19 cellular contexts compared by ENCODE assay signal in genomic region chr15:68440136-68440535, GRCh38. TPM values are rescaled to one million over a fixed set of nuclear protein-coding genes. Genes with fewer than 3 reads are reported as not detected.
DNase-seq lines count a peak whose midpoint lies in the region; ATAC-seq and TF ChIP-seq lines count a peak whose summit lies in the region.
"Had no signal": no experiment of that assay in that cellular context is flagged by ENCODE, and none has a peak within 500 bp of the region (broad histone marks: within the 10 kb centered on the region; RNA-seq: fewer than 3 reads in every experiment).

No MANE protein-coding gene starts in this region.

- 85 to 100% methylated on average over 1 of the region's 1 CpG for WGBS in GM23248 (ENCODE audit: low coverage in 1 of 2, low lambda C conversion rate in 2 of 2, missing lambda C conversion rate in 2 of 2), 2 experiments
- whole genome bisulfite sequencing in IMR-90 (ENCODE audit: extremely low coverage in 2 of 2, insufficient read length in 1 of 2), 2 experiments, result 80% methylated on average over 1 of the region's 1 CpG; no CpG with 5 or more reads in 1 of the 2 experiments
- WGBS in esophagus muscularis mucosa, result 100% methylated on average over 1 of the region's 1 CpG

- peaks cover 22% of the 10 kb centered on the region for H3K9me1 ChIP-seq in IMR-90 (ENCODE audit: insufficient read depth, low read length)

- H3K9me3 Mint-ChIP-seq in stimulated activated naive CD8-positive, alpha-beta T cell treated with anti-CD3 and anti-CD28 coated beads, Interleukin-15, amount 100 ng/mL, for 72 hours, result no peaks in the 10 kb centered on the region
- H3K9me3 Mint-ChIP-seq: CD8-positive, alpha-beta T cell had no signal

- peak overlapping the region; percentile 49; the same call in 1 of the 2 replicates for H2AK5ac ChIP-seq in IMR-90 (ENCODE audit: low read depth, low read length)

- H3K4me1 Mint-ChIP-seq in stimulated activated naive CD8-positive, alpha-beta T cell treated with anti-CD3 and anti-CD28 coated beads, Interleukin-15, amount 100 ng/mL, for 72 hours, result no peaks in the 10 kb centered on the region

- H3K18ac ChIP-seq in IMR-90 (ENCODE audit: low read depth, low read length), result no peak overlapping the region; the same call in 1 of the 2 replicates

- no peaks in the 10 kb centered on the region for H3K79me1 ChIP-seq in IMR-90 (ENCODE audit: low read depth in 1 of 2, low read length in 2 of 2)

- TF ChIP-seq RAD21 in IMR-90 (IDR thresholded peaks at IDR 0.05; ENCODE audit: low read length), result no peak

- no peaks in the 10 kb centered on the region for H4K20me1 ChIP-seq in GM23248 (ENCODE audit: insufficient read depth)
- H4K20me1 ChIP-seq in IMR-90 (ENCODE audit: insufficient read depth, low read length), result no peaks in the 10 kb centered on the region
- H4K20me1 ChIP-seq: BLaER1 had no signal

- H3K4ac ChIP-seq in IMR-90 (ENCODE audit: low read depth, low read length), result peak overlapping the region; percentile 85

- H3K27ac Mint-ChIP-seq in stimulated activated naive CD8-positive, alpha-beta T cell treated with anti-CD3 and anti-CD28 coated beads, Interleukin-15, amount 100 ng/mL, for 72 hours, result no peak overlapping the region
- H3K27ac Mint-ChIP-seq: CD8-positive, alpha-beta T cell had no signal

- H3K27me3 ChIP-seq in GM23248 (replicated peaks; ENCODE audit: insufficient read depth) (no peaks in the 10 kb centered on the region), IMR-90 (ENCODE audit: control insufficient read depth, insufficient read depth, low read length) (peaks cover 24% of the 10 kb centered on the region), esophagus muscularis mucosa (peaks cover 0 to 42% (median 0%) of the 10 kb centered on the region in 4 donors)
- H3K27me3 ChIP-seq: BLaER1 had no signal

- H2AK9ac ChIP-seq in IMR-90 (replicated peaks; ENCODE audit: low read depth, low read length, poor library complexity), result no peak overlapping the region

- 0 out of 2 replicates have a peak overlapping the region, but pooled peaks have one; percentile 24 for H3K23ac ChIP-seq in IMR-90 (ENCODE audit: low read depth, low read length)

- H3F3A ChIP-seq in GM23248 (ENCODE audit: insufficient read depth), result peaks cover 19% of the 10 kb centered on the region

- H4K91ac ChIP-seq in IMR-90 (ENCODE audit: insufficient read depth, low read depth, low read length), result no peak overlapping the region; the same call in 1 of the 2 replicates

- H3K9ac ChIP-seq in GM23248 (no peak overlapping the region), IMR-90 (ENCODE audit: low read depth, low read length) (no peak overlapping the region)
- H3K9ac ChIP-seq: BLaER1 had no signal

- no peaks in the 10 kb centered on the region for H3K9me3 ChIP-seq in GM23248 (ENCODE audit: low read depth)
- H3K9me3 ChIP-seq in IMR-90 (ENCODE audit: control insufficient read depth, insufficient read depth, low read length), result no peaks in the 10 kb centered on the region
- peaks cover 0 to 4% (median 0%) of the 10 kb centered on the region in 4 donors for H3K9me3 ChIP-seq in esophagus muscularis mucosa
- H3K9me3 ChIP-seq: BLaER1, HAP-1 had no signal

- no peak overlapping the region for H2BK5ac ChIP-seq in IMR-90 (ENCODE audit: low read depth, low read length, poor library complexity, severe bottlenecking)

- POLR2A ChIA-PET in IMR-90 (lab: Charles Lee; ENCODE audit: unreplicated experiment), result no interaction called here

- no TSS peak for BruUV-seq in IMR-90 (replicated peaks; lab: Mats Ljungman, UMichigan)

- dilution Hi-C loops in IMR-90 (cut with HindIII; ENCODE audit: low sequenced_read_pairs, unreplicated experiment), result no loop called here

- intact Hi-C loops in IMR-90 (cut with micrococcal nuclease), result loop anchor here (5.0 kb wide), 1 partner anchor 97 kb away; no protein-coding TSS in a partner anchor
- intact Hi-C loops in esophagus muscularis mucosa (cut with DNase I), result no loop called here

- TF ChIP-seq CTCF in IMR-90 (conservative IDR thresholded peaks at IDR 0.05; ENCODE audit: low read depth, low read length), result no peak
- TF ChIP-seq CTCF in esophagus muscularis mucosa (IDR thresholded peaks at IDR 0.05), result no peak

- TF ChIP-seq POLR2A in IMR-90 (IDR thresholded peaks at IDR 0.05; ENCODE audit: low read depth, low read length), result no peak
- TF ChIP-seq POLR2A in esophagus muscularis mucosa (IDR thresholded peaks at IDR 0.05; ENCODE audit: low read depth), result no peak

- no peak for ATAC-seq in IMR-90 (ENCODE audit: low read depth)
- ATAC-seq in stimulated activated naive CD8-positive, alpha-beta T cell treated with anti-CD3 and anti-CD28 coated beads, Interleukin-15, amount 100 ng/mL, for 72 hours, result no peak
- ATAC-seq in HG03460 (IDR thresholded peaks at IDR 0.05; ENCODE audit: unreplicated experiment), result no peak
- ATAC-seq: CD8-positive, alpha-beta T cell had no signal

- no peak overlapping the region; the same call in 1 of the 2 replicates for H4K5ac ChIP-seq in IMR-90 (ENCODE audit: low read depth, low read length)

- H2BK20ac ChIP-seq in IMR-90 (ENCODE audit: low read depth, low read length), result peak overlapping the region; percentile 81

- H3K27me3 Mint-ChIP-seq in stimulated activated naive CD8-positive, alpha-beta T cell treated with anti-CD3 and anti-CD28 coated beads, Interleukin-15, amount 100 ng/mL, for 72 hours, result peaks cover 81% of the 10 kb centered on the region

- H3K27ac ChIP-seq in GM23248 (no peak overlapping the region), IMR-90 (ENCODE audit: insufficient read depth, low read length) (no peak overlapping the region), esophagus muscularis mucosa (replicated peaks in 1 of 4) (peak overlapping the region in 1 of 4 donors; percentile 6)
- H3K27ac ChIP-seq: BLaER1 had no signal

- H3K4me3 Mint-ChIP-seq in stimulated activated naive CD8-positive, alpha-beta T cell treated with anti-CD3 and anti-CD28 coated beads, Interleukin-15, amount 100 ng/mL, for 72 hours, result no peak overlapping the region
- H3K4me3 Mint-ChIP-seq: CD8-positive, alpha-beta T cell had no signal

- H3K79me2 ChIP-seq in GM23248 (ENCODE audit: insufficient read depth), result no peaks in the 10 kb centered on the region

- CTCF ChIA-PET in IMR-90 (lab: Yijun Ruan, JAX), result no interaction called here

- peak overlapping the region; percentile 23; the same call in 2 of the 3 replicates for H2BK15ac ChIP-seq in IMR-90 (ENCODE audit: low read depth, low read length)

- H3K4me3 ChIP-seq in GM23248, result no peak overlapping the region
- no peak overlapping the region for H3K4me3 ChIP-seq in IMR-90 (ENCODE audit: insufficient read depth, low read depth, low read length)
- H3K4me3 ChIP-seq in esophagus muscularis mucosa, result no peak overlapping the region
- H3K4me3 ChIP-seq: BLaER1, HAP-1 had no signal

- peak overlapping the region in 1 of 2 experiments; percentile 65; a peak in 1 of 4 replicates for H4K8ac ChIP-seq in IMR-90 (ENCODE audit: low read depth in 2 of 2, low read length in 2 of 2)

- H3K4me1 ChIP-seq in GM23248 (ENCODE audit: insufficient read depth) (peaks cover 18% of the 10 kb centered on the region), IMR-90 (ENCODE audit: control insufficient read depth, insufficient read depth, low read length) (peaks cover 15% of the 10 kb centered on the region), esophagus muscularis mucosa (peaks cover 0 to 6% (median 3%) of the 10 kb centered on the region in 4 donors)
- H3K4me1 ChIP-seq: HAP-1 had no signal

- H3K4me2 ChIP-seq in GM23248 (ENCODE audit: unreplicated experiment) (peak overlapping the region; percentile 42), IMR-90 (ENCODE audit: low read depth, low read length) (no peak overlapping the region)
- H3K4me2 ChIP-seq: BLaER1 had no signal

- in situ Hi-C loops in GM23248 (cut with MboI), result no loop called here
- in situ Hi-C loops in IMR-90 (cut with MboI; ENCODE audit: low sequenced_read_pairs), result no loop called here

- no peaks in the 10 kb centered on the region for H3K36me3 ChIP-seq in GM23248 (ENCODE audit: low read depth)
- no peaks in the 10 kb centered on the region for H3K36me3 ChIP-seq in IMR-90 (ENCODE audit: control insufficient read depth, insufficient read depth, low read length)
- H3K36me3 ChIP-seq in esophagus muscularis mucosa, result no peaks in the 10 kb centered on the region
- H3K36me3 ChIP-seq: BLaER1, HAP-1 had no signal

- H3K9me2 ChIP-seq in GM23248 (ENCODE audit: insufficient read depth), result no peaks in the 10 kb centered on the region

- no peak for DNase-seq in GM23248
- DNase-seq in IMR-90, result no peak
- DNase-seq in esophagus muscularis mucosa (ENCODE audit: extremely low spot score), result peak; percentile 17
- peak; percentile 10 for DNase-seq in stimulated activated CD8-positive, alpha-beta memory T cell treated with anti-CD3 and anti-CD28 coated beads, Interleukin-4, amount 100 ng/mL, for 48 hours
- DNase-seq in stimulated activated naive CD8-positive, alpha-beta T cell treated with anti-CD3 and anti-CD28 coated beads, Interleukin-15, amount 100 ng/mL, for 72 hours, result no peak
- no peak for DNase-seq in LoVo (ENCODE audit: low spot score)
- DNase-seq: Calu3, GF-D8, NCI-H1105, NCI-H1694, NCI-H2081 treated with DMSO at 0.1 percent for 48 hours, NCI-H510A treated with DMSO at 0.1 percent for 48 hours, NCI-H82, SIG-M5 had no signal

- peak overlapping the region; percentile 72 for H3K14ac ChIP-seq in IMR-90 (replicated peaks; ENCODE audit: low read depth, low read length)

- H2AFZ ChIP-seq in GM23248 (no peak overlapping the region), IMR-90 (replicated peaks; ENCODE audit: low read length, poor library complexity) (no peak overlapping the region)

- TF ChIP-seq EP300 in esophagus muscularis mucosa (IDR thresholded peaks at IDR 0.05), result no peak

- H3K56ac ChIP-seq in IMR-90 (ENCODE audit: extremely low read depth, insufficient read depth, low read length), result no peak overlapping the region

- peak overlapping the region; percentile 78 for H2BK120ac ChIP-seq in IMR-90 (ENCODE audit: low read depth, low read length)

TF ChIP-seq in IMR-90, 13 proteins besides CTCF, POLR2A, EP300 and RAD21 (continues in another document):
- TF ChIP-seq MXI1 (IDR thresholded peaks at IDR 0.05; ENCODE audit: borderline replicate concordance, low read depth, low read length) (no peak), FOS (IDR thresholded peaks at IDR 0.05; ENCODE audit: low read depth, low read length) (no peak), RFX5 (IDR thresholded peaks at IDR 0.05; ENCODE audit: low read depth, low read length) (no peak), BHLHE40 (IDR thresholded peaks at IDR 0.05; ENCODE audit: low read depth, low read length) (no peak)

RNA-seq across cellular contexts. Expression of gene ITGA11, which starts 8.2 kb away (rescaled TPM):
- 352 and 408 TPM in 2 replicates for total RNA-seq in GM23248 (2014; rRNA removed; shearing (Covaris generic))
- polyA plus RNA-seq in GM23248 (2016; fragmentation: Nextera tagmentation; extraction: Ambion mirVana) (312 TPM in 2 replicates), IMR-90 (2012; rRNA removed) (5.6 and 6.6 TPM in 2 replicates)
- total RNA-seq in IMR-90 (2012; rRNA removed) (2.5 and 4.1 TPM in 2 replicates), esophagus muscularis mucosa (10 to 100 TPM in 2 of 4 donors, 1 to 10 TPM in 2; 3.3 to 15.8 (median 8.6) TPM)
- 3.0 and 5.8 TPM in 2 replicates for polyA plus RNA-seq in IMR-90 (2012; cell fraction: cytosol; rRNA removed)
- 6.2 and 6.6 TPM in 2 replicates for polyA plus RNA-seq in IMR-90 (2012; cell fraction: nucleus; rRNA removed; ENCODE audit: low replicate concordance)
- total RNA-seq: Calu3; CD8-positive, alpha-beta T cell; HT-29 had no signal

Comparison
In these comparisons a context has a peak if more than half of its experiments do, and no peak if none do; other contexts are left out.
1. DNase-seq: peak in esophagus muscularis mucosa (single experiment) and stimulated activated CD8-positive, alpha-beta memory T cell treated with anti-CD3 and anti-CD28 coated beads, Interleukin-4, amount 100 ng/mL, for 48 hours (single experiment); none in GM23248 (single experiment), IMR-90 (single experiment), stimulated activated naive CD8-positive, alpha-beta T cell treated with anti-CD3 and anti-CD28 coated beads, Interleukin-15, amount 100 ng/mL, for 72 hours (0 of 2) and LoVo (single experiment).
2. RNA of gene ITGA11, which starts 8.2 kb away (total RNA-seq): 352 to 408 TPM in GM23248; 3.3 to 15.8 TPM in esophagus muscularis mucosa and 2.5 to 4.1 TPM in IMR-90; every median in the first group is over 10 times any median in the second.